In the genomic region with DNA sequence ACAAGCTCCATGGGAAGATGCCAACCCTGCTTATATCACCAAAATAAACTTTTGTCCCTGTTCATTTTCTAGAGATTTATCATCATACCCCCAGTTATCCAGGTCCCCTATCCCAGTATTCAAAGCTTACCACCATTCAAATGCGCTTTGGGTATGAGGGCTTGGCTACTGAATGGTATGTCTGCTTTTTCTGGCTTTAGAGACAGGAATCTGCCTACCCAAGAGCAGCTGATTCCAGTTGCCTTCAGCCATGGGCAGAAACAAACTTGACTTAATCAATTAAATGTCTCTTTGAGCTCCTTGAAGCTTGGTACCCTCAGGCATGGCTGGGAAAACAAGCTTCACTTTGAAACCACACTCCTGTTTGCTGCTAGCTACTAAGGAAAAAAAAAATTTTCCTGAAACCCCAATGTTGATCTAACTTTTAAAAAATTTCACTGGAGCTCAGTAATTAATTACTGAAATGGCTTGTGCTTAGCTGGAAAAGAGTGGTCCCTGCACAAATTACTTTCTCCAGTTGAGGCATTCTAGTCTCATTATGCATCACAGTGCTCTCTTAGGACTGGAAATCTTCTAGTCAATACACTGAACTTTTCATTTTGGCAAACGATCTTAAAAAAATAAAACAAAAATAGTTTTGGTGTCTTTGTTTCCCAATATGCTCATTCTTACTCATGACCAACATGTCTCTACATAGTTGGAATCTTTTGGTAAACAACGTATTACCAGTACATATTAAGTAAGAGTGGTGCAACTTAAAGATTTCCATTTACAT, we compare ENCODE assay signal across 13 cellular contexts.
DNase-seq lines count a peak whose midpoint lies in the region; ATAC-seq and TF ChIP-seq lines count a peak whose summit lies in the region.
"Had no signal": no experiment of that assay in that cellular context is flagged by ENCODE, and none has a peak within 500 bp of the region (broad histone marks: within the 10 kb centered on the region; RNA-seq: fewer than 3 reads in every experiment).

No MANE protein-coding gene starts in this region.

- H3K4me1 ChIP-seq in A673 (ENCODE audit: insufficient read depth, low read length, poor library complexity, severe bottlenecking) = no peaks in the 10 kb centered on the region

- H3K9me3 Mint-ChIP-seq in natural killer cell treated with Interleukin-12 subunit alpha and Interleukin-12 subunit beta and Interleukin-15 and Interleukin-18, amount 100 ng/mL, for 72 hours = no peaks in the 10 kb centered on the region
- H3K9me3 Mint-ChIP-seq: T-cell had no signal

- BruUV-seq in A673 (replicated peaks; lab: Mats Ljungman, UMichigan) = no TSS peak

- DNase-seq in EL (peak; percentile 65), amniotic stem cell (lab: John Stamatoyannopoulos, UW) (peak; percentile 55), fibroblast of the conjunctiva (ENCODE audit: low read depth) (peak; percentile 85), A673 (ENCODE audit: low spot score) (no peak), NCI-H510A (lab: John Stamatoyannopoulos, UW) (no peak), D341Med (ENCODE audit: low spot score) (no peak)
- no peak for DNase-seq in natural killer cell treated with Interleukin-12 subunit alpha and Interleukin-12 subunit beta and Interleukin-15 and Interleukin-18, amount 100 ng/mL, for 72 hours (ENCODE audit: low spot score)
- DNase-seq: activated CD4-positive, CD25-positive, alpha-beta regulatory T cell; NCI-H226; occipital lobe; stimulated activated CD4-positive, alpha-beta T cell treated with anti-CD3 and anti-CD28 coated beads, Interleukin-1b, Interleukin-23, amount 100 ng/mL, for 48 hours; T-cell had no signal

- peaks cover 10 to 18% of the 10 kb centered on the region in 2 donors for H3K4me1 Mint-ChIP-seq in natural killer cell treated with Interleukin-12 subunit alpha and Interleukin-12 subunit beta and Interleukin-15 and Interleukin-18, amount 100 ng/mL, for 72 hours (ENCODE audit: low read depth in 2 of 2)
- H3K4me1 Mint-ChIP-seq: T-cell had no signal

- no peak overlapping the region for H3K4me3 Mint-ChIP-seq in natural killer cell treated with Interleukin-12 subunit alpha and Interleukin-12 subunit beta and Interleukin-15 and Interleukin-18, amount 100 ng/mL, for 72 hours
- H3K4me3 Mint-ChIP-seq: T-cell had no signal

- peaks cover 8% of the 10 kb centered on the region for H3K27me3 ChIP-seq in A673 (replicated peaks; ENCODE audit: insufficient read depth, low read depth, low read length, poor library complexity)

- no peaks in the 10 kb centered on the region for H3K27me3 Mint-ChIP-seq in natural killer cell treated with Interleukin-12 subunit alpha and Interleukin-12 subunit beta and Interleukin-15 and Interleukin-18, amount 100 ng/mL, for 72 hours

- intact Hi-C loops in A673 (cut with micrococcal nuclease; ENCODE audit: unreplicated experiment) = no loop called here

- peak overlapping the region in 20 of 21 experiments; percentile 14 to 87 (median 68) for H3K27ac ChIP-seq in skin epidermis
- H3K27ac ChIP-seq in A673 (ENCODE audit: low read depth, low read length, poor library complexity, severe bottlenecking) = no peak overlapping the region

- H3K36me3 Mint-ChIP-seq in natural killer cell treated with Interleukin-12 subunit alpha and Interleukin-12 subunit beta and Interleukin-15 and Interleukin-18, amount 100 ng/mL, for 72 hours = peaks cover 39% of the 10 kb centered on the region
- H3K36me3 Mint-ChIP-seq: T-cell had no signal

- POLR2A ChIA-PET in A673 (lab: Charles Lee; ENCODE audit: low non-redundant PET) = no interaction called here

- H3K4me3 ChIP-seq in skin epidermis = no peak overlapping the region
- H3K4me3 ChIP-seq in A673 (ENCODE audit: low read depth, low read length, poor library complexity, severe bottlenecking) = no peak overlapping the region

- CTCF ChIA-PET in A673 (lab: Charles Lee) = no interaction called here

- H3K9me3 ChIP-seq in A673 (ENCODE audit: low read depth, low read length, poor library complexity, severe bottlenecking) = no peaks in the 10 kb centered on the region

- H3K27ac Mint-ChIP-seq in natural killer cell treated with Interleukin-12 subunit alpha and Interleukin-12 subunit beta and Interleukin-15 and Interleukin-18, amount 100 ng/mL, for 72 hours = no peak overlapping the region
- H3K27ac Mint-ChIP-seq: T-cell had no signal

- no peak for TF ChIP-seq CTCF in A673 (conservative IDR thresholded peaks at IDR 0.05; ENCODE audit: low read depth, low read length)

- no peaks in the 10 kb centered on the region for H3K36me3 ChIP-seq in A673 (ENCODE audit: insufficient read depth, low read length, poor library complexity, severe bottlenecking)

- no peak for ATAC-seq in natural killer cell treated with Interleukin-12 subunit alpha and Interleukin-12 subunit beta and Interleukin-15 and Interleukin-18, amount 100 ng/mL, for 72 hours
- ATAC-seq: T-cell had no signal

Comparison
In these comparisons a context has a peak if more than half of its experiments do, and no peak if none do; other contexts are left out.
1. DNase-seq: peak in EL (single experiment), amniotic stem cell (single experiment) and fibroblast of the conjunctiva (single experiment); none in A673 (single experiment), natural killer cell treated with Interleukin-12 subunit alpha and Interleukin-12 subunit beta and Interleukin-15 and Interleukin-18, amount 100 ng/mL, for 72 hours (single experiment), NCI-H510A (single experiment) and D341Med (single experiment).